Comparison of ENCODE assay signal across 1 cellular context in genomic region chr21:29196021-29196663, GRCh38.
TF ChIP-seq lines count a peak whose summit lies in the region.

No MANE protein-coding gene starts in this region.

TF ChIP-seq in HEK293, 187 proteins besides CTCF, POLR2A, EP300 and RAD21 (continued from another document and continues in another):
- TF ChIP-seq, protein P1, sequence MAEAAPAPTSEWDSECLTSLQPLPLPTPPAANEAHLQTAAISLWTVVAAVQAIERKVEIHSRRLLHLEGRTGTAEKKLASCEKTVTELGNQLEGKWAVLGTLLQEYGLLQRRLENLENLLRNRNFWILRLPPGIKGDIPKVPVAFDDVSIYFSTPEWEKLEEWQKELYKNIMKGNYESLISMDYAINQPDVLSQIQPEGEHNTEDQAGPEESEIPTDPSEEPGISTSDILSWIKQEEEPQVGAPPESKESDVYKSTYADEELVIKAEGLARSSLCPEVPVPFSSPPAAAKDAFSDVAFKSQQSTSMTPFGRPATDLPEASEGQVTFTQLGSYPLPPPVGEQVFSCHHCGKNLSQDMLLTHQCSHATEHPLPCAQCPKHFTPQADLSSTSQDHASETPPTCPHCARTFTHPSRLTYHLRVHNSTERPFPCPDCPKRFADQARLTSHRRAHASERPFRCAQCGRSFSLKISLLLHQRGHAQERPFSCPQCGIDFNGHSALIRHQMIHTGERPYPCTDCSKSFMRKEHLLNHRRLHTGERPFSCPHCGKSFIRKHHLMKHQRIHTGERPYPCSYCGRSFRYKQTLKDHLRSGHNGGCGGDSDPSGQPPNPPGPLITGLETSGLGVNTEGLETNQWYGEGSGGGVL (tag by site-specific recombination; IDR thresholded peaks at IDR 0.05) = peak; percentile 81
- TF ChIP-seq TRIM28 (IDR thresholded peaks at IDR 0.05; ENCODE audit: borderline replicate concordance, low read length) (peak; percentile 55; the same call in 1 of the 2 replicates), PRDM2 (tag by site-specific recombination; IDR thresholded peaks at IDR 0.05; ENCODE audit: borderline replicate concordance) (no peak), ZFP69B (tag by site-specific recombination; IDR thresholded peaks at IDR 0.05) (0 out of 2 replicates have a peak, but pooled peaks have one; percentile 37), YY1 (tag by site-specific recombination; IDR thresholded peaks at IDR 0.05) (no peak), ZNF24 (tag by site-specific recombination; IDR thresholded peaks at IDR 0.05) (peak; percentile 47; the same call in 1 of the 2 replicates), ZNF544 (tag by site-specific recombination; IDR thresholded peaks at IDR 0.05) (no peak), ZNF133 (tag by site-specific recombination; IDR thresholded peaks at IDR 0.05) (no peak), ZNF362 (tag by site-specific recombination; IDR thresholded peaks at IDR 0.05) (no peak; the same call in 1 of the 2 replicates), ZNF654 (tag by site-specific recombination; IDR thresholded peaks at IDR 0.05; ENCODE audit: low read depth) (no peak), KLF16 (tag by site-specific recombination; IDR thresholded peaks at IDR 0.05) (peak; percentile 73; the same call in 1 of the 2 replicates), ZSCAN18 (tag by site-specific recombination; IDR thresholded peaks at IDR 0.05) (no peak), FEZF1 (tag by site-specific recombination; IDR thresholded peaks at IDR 0.05) (no peak), ZBTB44 (tag by site-specific recombination; IDR thresholded peaks at IDR 0.05) (no peak), ZNF768 (tag by site-specific recombination; IDR thresholded peaks at IDR 0.05) (peak; percentile 61), ZNF48 (tag by site-specific recombination; IDR thresholded peaks at IDR 0.05) (no peak), ZBTB1 (tag by site-specific recombination; IDR thresholded peaks at IDR 0.05) (no peak), ZNF510 (tag by site-specific recombination; IDR thresholded peaks at IDR 0.05; ENCODE audit: insufficient replicate concordance) (no peak), SALL2 (tag by site-specific recombination; IDR thresholded peaks at IDR 0.05; ENCODE audit: borderline replicate concordance) (no peak), ZNF626 (tag by site-specific recombination; IDR thresholded peaks at IDR 0.05) (no peak), PRDM1 (tag by site-specific recombination; IDR thresholded peaks at IDR 0.05) (peak; percentile 81), ZNF549 (tag by site-specific recombination; IDR thresholded peaks at IDR 0.05) (no peak), ZNF473 (tag by site-specific recombination; IDR thresholded peaks at IDR 0.05) (no peak), PATZ1 (tag by site-specific recombination; IDR thresholded peaks at IDR 0.05) (peak; percentile 83), ZNF501 (tag by site-specific recombination; IDR thresholded peaks at IDR 0.05) (no peak)
- TF ChIP-seq, protein P2, sequence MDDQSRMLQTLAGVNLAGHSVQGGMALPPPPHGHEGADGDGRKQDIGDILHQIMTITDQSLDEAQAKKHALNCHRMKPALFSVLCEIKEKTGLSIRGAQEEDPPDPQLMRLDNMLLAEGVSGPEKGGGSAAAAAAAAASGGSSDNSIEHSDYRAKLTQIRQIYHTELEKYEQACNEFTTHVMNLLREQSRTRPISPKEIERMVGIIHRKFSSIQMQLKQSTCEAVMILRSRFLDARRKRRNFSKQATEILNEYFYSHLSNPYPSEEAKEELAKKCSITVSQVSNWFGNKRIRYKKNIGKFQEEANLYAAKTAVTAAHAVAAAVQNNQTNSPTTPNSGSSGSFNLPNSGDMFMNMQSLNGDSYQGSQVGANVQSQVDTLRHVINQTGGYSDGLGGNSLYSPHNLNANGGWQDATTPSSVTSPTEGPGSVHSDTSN (CRISPR knock-in tag; IDR thresholded peaks at IDR 0.05) = no peak
- TF ChIP-seq, protein P3, sequence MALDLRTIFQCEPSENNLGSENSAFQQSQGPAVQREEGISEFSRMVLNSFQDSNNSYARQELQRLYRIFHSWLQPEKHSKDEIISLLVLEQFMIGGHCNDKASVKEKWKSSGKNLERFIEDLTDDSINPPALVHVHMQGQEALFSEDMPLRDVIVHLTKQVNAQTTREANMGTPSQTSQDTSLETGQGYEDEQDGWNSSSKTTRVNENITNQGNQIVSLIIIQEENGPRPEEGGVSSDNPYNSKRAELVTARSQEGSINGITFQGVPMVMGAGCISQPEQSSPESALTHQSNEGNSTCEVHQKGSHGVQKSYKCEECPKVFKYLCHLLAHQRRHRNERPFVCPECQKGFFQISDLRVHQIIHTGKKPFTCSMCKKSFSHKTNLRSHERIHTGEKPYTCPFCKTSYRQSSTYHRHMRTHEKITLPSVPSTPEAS (tag by site-specific recombination; IDR thresholded peaks at IDR 0.05) = peak; percentile 82
- TF ChIP-seq, protein P4, sequence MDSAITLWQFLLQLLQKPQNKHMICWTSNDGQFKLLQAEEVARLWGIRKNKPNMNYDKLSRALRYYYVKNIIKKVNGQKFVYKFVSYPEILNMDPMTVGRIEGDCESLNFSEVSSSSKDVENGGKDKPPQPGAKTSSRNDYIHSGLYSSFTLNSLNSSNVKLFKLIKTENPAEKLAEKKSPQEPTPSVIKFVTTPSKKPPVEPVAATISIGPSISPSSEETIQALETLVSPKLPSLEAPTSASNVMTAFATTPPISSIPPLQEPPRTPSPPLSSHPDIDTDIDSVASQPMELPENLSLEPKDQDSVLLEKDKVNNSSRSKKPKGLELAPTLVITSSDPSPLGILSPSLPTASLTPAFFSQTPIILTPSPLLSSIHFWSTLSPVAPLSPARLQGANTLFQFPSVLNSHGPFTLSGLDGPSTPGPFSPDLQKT (IDR thresholded peaks at IDR 0.05; ENCODE audit: borderline replicate concordance, low read depth, low read length) = no peak
- TF ChIP-seq, protein P5, sequence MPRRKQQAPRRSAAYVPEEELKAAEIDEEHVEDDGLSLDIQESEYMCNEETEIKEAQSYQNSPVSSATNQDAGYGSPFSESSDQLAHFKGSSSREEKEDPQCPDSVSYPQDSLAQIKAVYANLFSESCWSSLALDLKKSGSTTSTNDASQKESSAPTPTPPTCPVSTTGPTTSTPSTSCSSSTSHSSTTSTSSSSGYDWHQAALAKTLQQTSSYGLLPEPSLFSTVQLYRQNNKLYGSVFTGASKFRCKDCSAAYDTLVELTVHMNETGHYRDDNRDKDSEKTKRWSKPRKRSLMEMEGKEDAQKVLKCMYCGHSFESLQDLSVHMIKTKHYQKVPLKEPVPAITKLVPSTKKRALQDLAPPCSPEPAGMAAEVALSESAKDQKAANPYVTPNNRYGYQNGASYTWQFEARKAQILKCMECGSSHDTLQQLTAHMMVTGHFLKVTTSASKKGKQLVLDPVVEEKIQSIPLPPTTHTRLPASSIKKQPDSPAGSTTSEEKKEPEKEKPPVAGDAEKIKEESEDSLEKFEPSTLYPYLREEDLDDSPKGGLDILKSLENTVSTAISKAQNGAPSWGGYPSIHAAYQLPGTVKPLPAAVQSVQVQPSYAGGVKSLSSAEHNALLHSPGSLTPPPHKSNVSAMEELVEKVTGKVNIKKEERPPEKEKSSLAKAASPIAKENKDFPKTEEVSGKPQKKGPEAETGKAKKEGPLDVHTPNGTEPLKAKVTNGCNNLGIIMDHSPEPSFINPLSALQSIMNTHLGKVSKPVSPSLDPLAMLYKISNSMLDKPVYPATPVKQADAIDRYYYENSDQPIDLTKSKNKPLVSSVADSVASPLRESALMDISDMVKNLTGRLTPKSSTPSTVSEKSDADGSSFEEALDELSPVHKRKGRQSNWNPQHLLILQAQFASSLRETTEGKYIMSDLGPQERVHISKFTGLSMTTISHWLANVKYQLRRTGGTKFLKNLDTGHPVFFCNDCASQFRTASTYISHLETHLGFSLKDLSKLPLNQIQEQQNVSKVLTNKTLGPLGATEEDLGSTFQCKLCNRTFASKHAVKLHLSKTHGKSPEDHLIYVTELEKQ (tag by site-specific recombination; IDR thresholded peaks at IDR 0.05; ENCODE audit: borderline replicate concordance) = no peak
- TF ChIP-seq, protein P6, sequence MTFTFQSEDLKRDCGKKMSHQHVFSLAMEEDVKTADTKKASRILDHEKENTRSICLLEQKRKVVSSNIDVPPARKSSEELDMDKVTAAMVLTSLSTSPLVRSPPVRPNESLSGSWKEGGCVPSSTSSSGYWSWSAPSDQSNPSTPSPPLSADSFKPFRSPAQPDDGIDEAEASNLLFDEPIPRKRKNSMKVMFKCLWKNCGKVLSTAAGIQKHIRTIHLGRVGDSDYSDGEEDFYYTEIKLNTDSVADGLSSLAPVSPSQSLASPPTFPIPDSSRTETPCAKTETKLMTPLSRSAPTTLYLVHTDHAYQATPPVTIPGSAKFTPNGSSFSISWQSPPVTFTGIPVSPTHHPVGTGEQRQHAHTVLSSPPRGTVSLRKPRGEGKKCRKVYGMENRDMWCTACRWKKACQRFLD (tag by site-specific recombination; IDR thresholded peaks at IDR 0.05) = no peak
- TF ChIP-seq, protein P7, sequence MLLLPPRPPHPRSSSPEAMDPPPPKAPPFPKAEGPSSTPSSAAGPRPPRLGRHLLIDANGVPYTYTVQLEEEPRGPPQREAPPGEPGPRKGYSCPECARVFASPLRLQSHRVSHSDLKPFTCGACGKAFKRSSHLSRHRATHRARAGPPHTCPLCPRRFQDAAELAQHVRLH (tag by site-specific recombination; IDR thresholded peaks at IDR 0.05) = peak; percentile 18; the same call in 1 of the 2 replicates
